Comparison of ENCODE assay signal across 8 cellular contexts in genomic region chr14:74085047-74085637, GRCh38. TPM values are rescaled to one million over a fixed set of nuclear protein-coding genes. Genes with fewer than 3 reads are reported as not detected.
A peak's percentile ranks its signal among the peaks of the same experiment; 100 is the strongest.
DNase-seq lines count a peak whose midpoint lies in the region; ATAC-seq and TF ChIP-seq lines count a peak whose summit lies in the region.

No MANE protein-coding gene starts in this region.

- CTCF ChIA-PET in IMR-90 (lab: Yijun Ruan, JAX), result no interaction called here

- peak overlapping the region; percentile 61 for H3K4ac ChIP-seq in IMR-90 (ENCODE audit: low read depth, low read length)

- dilution Hi-C loops in IMR-90 (cut with HindIII; ENCODE audit: low sequenced_read_pairs, unreplicated experiment), result no loop called here

- H4K20me1 ChIP-seq in IMR-90 (ENCODE audit: insufficient read depth, low read length), result no peaks in the 10 kb centered on the region

- H3K4me2 ChIP-seq in IMR-90 (ENCODE audit: low read depth, low read length), result peak overlapping the region; percentile 96

- peak overlapping the region; percentile 94 for H3K27ac Mint-ChIP-seq in glutamatergic neuron (ENCODE audit: unreplicated experiment)
- peak overlapping the region; percentile 99 for H3K27ac Mint-ChIP-seq in progenitor cell of endocrine pancreas

- H2BK20ac ChIP-seq in IMR-90 (ENCODE audit: low read depth, low read length), result no peak overlapping the region

- H3K4me3 Mint-ChIP-seq in activated T-cell treated with anti-CD3 and anti-CD28 coated beads, Interleukin-2, amount 50 U/mL, for 4 hours, result peak overlapping the region; percentile 99
- H3K4me3 Mint-ChIP-seq in glutamatergic neuron (ENCODE audit: unreplicated experiment) (peak overlapping the region; percentile 98), progenitor cell of endocrine pancreas (ENCODE audit: low read depth) (peak overlapping the region; percentile 100)

- H3K79me1 ChIP-seq in IMR-90 (ENCODE audit: low read depth in 1 of 2, low read length in 2 of 2), result peaks cover 11 to 40% of the 10 kb centered on the region in 2 experiments

- 20% methylated on average over 1 of the region's 26 CpGs; no CpG with 5 or more reads in 1 of the 2 experiments for WGBS in IMR-90 (ENCODE audit: extremely low coverage in 2 of 2, insufficient read length in 1 of 2), 2 experiments

- peak overlapping the region; percentile 99 for H2AFZ ChIP-seq in IMR-90 (replicated peaks; ENCODE audit: low read length, poor library complexity)

- H3K9ac ChIP-seq in IMR-90 (ENCODE audit: low read depth, low read length), result peak overlapping the region; percentile 58

- peak overlapping the region; percentile 48 for H3K27ac ChIP-seq in IMR-90 (ENCODE audit: insufficient read depth, low read length)

- H3K36me3 ChIP-seq in BE2C (no peaks in the 10 kb centered on the region), IMR-90 (ENCODE audit: control insufficient read depth, insufficient read depth, low read length) (no peaks in the 10 kb centered on the region)

- TF ChIP-seq CTCF in BE2C (IDR thresholded peaks at IDR 0.05; ENCODE audit: low read depth, low read length) (no peak), IMR-90 (conservative IDR thresholded peaks at IDR 0.05; ENCODE audit: low read depth, low read length) (no peak), glutamatergic neuron (IDR thresholded peaks at IDR 0.05; ENCODE audit: partially characterized antibody, unreplicated experiment) (no peak), progenitor cell of endocrine pancreas (IDR thresholded peaks at IDR 0.05; ENCODE audit: unreplicated experiment) (no peak)

- TSS peak; percentile 74 for BruUV-seq in IMR-90 (replicated peaks; lab: Mats Ljungman, UMichigan)

- peak overlapping the region; percentile 45; the same call in 1 of the 2 replicates for H2AK5ac ChIP-seq in IMR-90 (ENCODE audit: low read depth, low read length)

- H4K8ac ChIP-seq in IMR-90 (ENCODE audit: low read depth in 2 of 2, low read length in 2 of 2), result peak overlapping the region; percentile 42 to 86; a peak in 3 of 4 replicates

- intact Hi-C loops in IMR-90 (cut with micrococcal nuclease), result no loop called here

- peak overlapping the region; percentile 74 for H3K56ac ChIP-seq in IMR-90 (ENCODE audit: extremely low read depth, insufficient read depth, low read length)

- peak overlapping the region; percentile 94 for H2AK9ac ChIP-seq in IMR-90 (replicated peaks; ENCODE audit: low read depth, low read length, poor library complexity)

- DNase-seq in BE2C, result no peak
- DNase-seq in IMR-90, result peak; percentile 55
- DNase-seq in activated T-cell treated with anti-CD3 and anti-CD28 coated beads, Interleukin-2, amount 50 U/mL, for 4 hours, result no peak
- DNase-seq in glutamatergic neuron, result no peak
- DNase-seq in progenitor cell of endocrine pancreas (ENCODE audit: low spot score, unreplicated experiment), result peak; percentile 14
- DNase-seq in superior temporal gyrus (ENCODE audit: extremely low spot score), result no peak
- DNase-seq in NCI-H146 (lab: John Stamatoyannopoulos, UW), result no peak

- H3K36me3 Mint-ChIP-seq in activated T-cell treated with anti-CD3 and anti-CD28 coated beads, Interleukin-2, amount 50 U/mL, for 4 hours (ENCODE audit: insufficient read depth), result peaks cover 1% of the 10 kb centered on the region
- no peaks in the 10 kb centered on the region for H3K36me3 Mint-ChIP-seq in glutamatergic neuron (ENCODE audit: unreplicated experiment)
- H3K36me3 Mint-ChIP-seq in progenitor cell of endocrine pancreas (ENCODE audit: insufficient read depth), result no peaks in the 10 kb centered on the region

- H3K18ac ChIP-seq in IMR-90 (ENCODE audit: low read depth, low read length), result no peak overlapping the region

- H3K27me3 ChIP-seq in BE2C, result no peaks in the 10 kb centered on the region
- H3K27me3 ChIP-seq in IMR-90 (ENCODE audit: control insufficient read depth, insufficient read depth, low read length), result no peaks in the 10 kb centered on the region

- H2BK5ac ChIP-seq in IMR-90 (ENCODE audit: low read depth, low read length, poor library complexity, severe bottlenecking), result peak overlapping the region; percentile 4

- peak overlapping the region; percentile 9; the same call in 1 of the 2 replicates for H2BK120ac ChIP-seq in IMR-90 (ENCODE audit: low read depth, low read length)

- no peaks in the 10 kb centered on the region for H3K9me3 ChIP-seq in BE2C
- no peaks in the 10 kb centered on the region for H3K9me3 ChIP-seq in IMR-90 (ENCODE audit: control insufficient read depth, insufficient read depth, low read length)

- H4K91ac ChIP-seq in IMR-90 (ENCODE audit: insufficient read depth, low read depth, low read length), result no peak overlapping the region

- ATAC-seq in GM18511 (IDR thresholded peaks at IDR 0.05; ENCODE audit: unreplicated experiment) (peak; percentile 1), IMR-90 (ENCODE audit: low read depth) (peak; percentile 22)
- ATAC-seq in activated T-cell treated with anti-CD3 and anti-CD28 coated beads, Interleukin-2, amount 50 U/mL, for 4 hours, result peak; percentile 3 to 6

- no peaks in the 10 kb centered on the region for H3K9me3 Mint-ChIP-seq in activated T-cell treated with anti-CD3 and anti-CD28 coated beads, Interleukin-2, amount 50 U/mL, for 4 hours
- H3K9me3 Mint-ChIP-seq in glutamatergic neuron (ENCODE audit: unreplicated experiment) (peaks cover 4% of the 10 kb centered on the region), progenitor cell of endocrine pancreas (ENCODE audit: low read depth) (no peaks in the 10 kb centered on the region)

- H3K14ac ChIP-seq in IMR-90 (replicated peaks; ENCODE audit: low read depth, low read length), result peak overlapping the region; percentile 41; the same call in 1 of the 2 replicates

- peak; percentile 37; the same call in 1 of the 2 replicates for TF ChIP-seq POLR2A in IMR-90 (IDR thresholded peaks at IDR 0.05; ENCODE audit: low read depth, low read length)

- peak overlapping the region; percentile 14; the same call in 1 of the 2 replicates for H4K5ac ChIP-seq in IMR-90 (ENCODE audit: low read depth, low read length)

- no peaks in the 10 kb centered on the region for H3K27me3 Mint-ChIP-seq in activated T-cell treated with anti-CD3 and anti-CD28 coated beads, Interleukin-2, amount 50 U/mL, for 4 hours (ENCODE audit: low read depth)
- H3K27me3 Mint-ChIP-seq in glutamatergic neuron (ENCODE audit: unreplicated experiment) (peaks cover 4% of the 10 kb centered on the region), progenitor cell of endocrine pancreas (no peaks in the 10 kb centered on the region)

- H3K4me3 ChIP-seq in BE2C (ENCODE audit: low read depth, low read length) (peak overlapping the region; percentile 80), IMR-90 (ENCODE audit: insufficient read depth, low read depth, low read length) (peak overlapping the region; percentile 73)

- peak overlapping the region; percentile 70 for H3K23ac ChIP-seq in IMR-90 (ENCODE audit: low read depth, low read length)

- POLR2A ChIA-PET in IMR-90 (lab: Charles Lee; ENCODE audit: unreplicated experiment), result interaction anchor here (0.6 kb wide), 1 partner anchor 18 kb away, joined by 16 read pairs; no protein-coding TSS in a partner anchor

- no peaks in the 10 kb centered on the region for H3K9me1 ChIP-seq in IMR-90 (ENCODE audit: insufficient read depth, low read length)

- peaks cover 30% of the 10 kb centered on the region for H3K4me1 Mint-ChIP-seq in activated T-cell treated with anti-CD3 and anti-CD28 coated beads, Interleukin-2, amount 50 U/mL, for 4 hours (ENCODE audit: low read depth)
- H3K4me1 Mint-ChIP-seq in glutamatergic neuron (ENCODE audit: low read depth, unreplicated experiment) (peaks cover 3% of the 10 kb centered on the region), progenitor cell of endocrine pancreas (ENCODE audit: low read depth) (peaks cover 27% of the 10 kb centered on the region)

- in situ Hi-C loops in IMR-90 (cut with MboI; ENCODE audit: low sequenced_read_pairs), result no loop called here

- no peak for TF ChIP-seq RAD21 in IMR-90 (IDR thresholded peaks at IDR 0.05; ENCODE audit: low read length)

- H3K4me1 ChIP-seq in BE2C, result no peaks in the 10 kb centered on the region
- H3K4me1 ChIP-seq in IMR-90 (ENCODE audit: control insufficient read depth, insufficient read depth, low read length), result peaks cover 2% of the 10 kb centered on the region

- H2BK15ac ChIP-seq in IMR-90 (ENCODE audit: low read depth, low read length), result no peak overlapping the region

TF ChIP-seq in IMR-90, 13 proteins besides CTCF, POLR2A, EP300 and RAD21:
- TF ChIP-seq MAFK (IDR thresholded peaks at IDR 0.05; ENCODE audit: low read depth, low read length), result no peak
- peak; percentile 22; the same call in 1 of the 2 replicates for TF ChIP-seq MXI1 (IDR thresholded peaks at IDR 0.05; ENCODE audit: borderline replicate concordance, low read depth, low read length)

RNA-seq across cellular contexts. Expression of gene LIN52, which starts 0.4 kb away (rescaled TPM):
- 11.2 TPM for polyA plus RNA-seq in BE2C (2012; ENCODE audit: insufficient read depth, insufficient read length, low read depth)
- total RNA-seq in IMR-90 (2012; rRNA removed) (8.3 and 11.5 TPM in 2 replicates), glutamatergic neuron (ENCODE audit: unreplicated experiment) (4.5 TPM), progenitor cell of endocrine pancreas (13.4 and 14.3 TPM in 2 replicates)
- 5.5 and 6.1 TPM in 2 replicates for polyA plus RNA-seq in IMR-90 (2012; rRNA removed)
- 2.1 and 2.8 TPM in 2 replicates for polyA plus RNA-seq in IMR-90 (2012; cell fraction: cytosol; rRNA removed)
- 1.2 and 4.3 TPM in 2 replicates for polyA plus RNA-seq in IMR-90 (2012; cell fraction: nucleus; rRNA removed; ENCODE audit: low replicate concordance)
- 10 to 100 TPM; 16.9 to 20.2 (median 17.3) TPM for total RNA-seq in activated T-cell treated with anti-CD3 and anti-CD28 coated beads, Interleukin-2, amount 50 U/mL, for 4 hours

RNA-seq across cellular contexts. Expression of gene ALDH6A1, which starts 0.9 kb away (rescaled TPM):
- 2.8 TPM for polyA plus RNA-seq in BE2C (2012; ENCODE audit: insufficient read depth, insufficient read length, low read depth)
- 11.9 and 15.1 TPM in 2 replicates for total RNA-seq in IMR-90 (2012; rRNA removed)
- polyA plus RNA-seq in IMR-90 (2012; rRNA removed), result 4.5 and 6.0 TPM in 2 replicates
- polyA plus RNA-seq in IMR-90 (2012; cell fraction: cytosol; rRNA removed), result 2.8 and 5.7 TPM in 2 replicates
- 2.2 and 5.7 TPM in 2 replicates for polyA plus RNA-seq in IMR-90 (2012; cell fraction: nucleus; rRNA removed; ENCODE audit: low replicate concordance)
- 1 to 10 TPM; 2.3 to 4.1 (median 2.9) TPM for total RNA-seq in activated T-cell treated with anti-CD3 and anti-CD28 coated beads, Interleukin-2, amount 50 U/mL, for 4 hours
- total RNA-seq in glutamatergic neuron (ENCODE audit: unreplicated experiment), result 8.6 TPM
- 55.4 and 57.3 TPM in 2 replicates for total RNA-seq in progenitor cell of endocrine pancreas

Comparison
In these comparisons a context has a peak if more than half of its experiments do, and no peak if none do; other contexts are left out.
1. DNase-seq: peak in IMR-90 (single experiment) and progenitor cell of endocrine pancreas (single experiment); none in BE2C (single experiment), activated T-cell treated with anti-CD3 and anti-CD28 coated beads, Interleukin-2, amount 50 U/mL, for 4 hours (single experiment), glutamatergic neuron (single experiment), superior temporal gyrus (single experiment) and NCI-H146 (single experiment).
2. Peak in every context shown above with its lines, with median percentiles within 50 percentile points of each other: ATAC-seq and H3K4me3 Mint-ChIP-seq.